In genomic region chr17:19718613-19719364, GRCh38 we compare ENCODE assay signal across 12 cellular contexts. TPM values are rescaled to one million over a fixed set of nuclear protein-coding genes. Genes with fewer than 3 reads are reported as not detected.
A peak's percentile ranks its signal among the peaks of the same experiment; 100 is the strongest.
DNase-seq lines count a peak whose midpoint lies in the region; ATAC-seq and TF ChIP-seq lines count a peak whose summit lies in the region.
"Had no signal": no experiment of that assay in that cellular context is flagged by ENCODE, and none has a peak within 500 bp of the region (broad histone marks: within the 10 kb centered on the region; RNA-seq: fewer than 3 reads in every experiment).

No MANE protein-coding gene starts in this region.

- H3K9me3 Mint-ChIP-seq in natural killer cell treated with Interleukin-12 subunit alpha and Interleukin-12 subunit beta and Interleukin-15 and Interleukin-18, amount 100 ng/mL, for 72 hours, result no peaks in the 10 kb centered on the region
- no peaks in the 10 kb centered on the region for H3K9me3 Mint-ChIP-seq in natural killer cell

- no peaks in the 10 kb centered on the region for H3K27me3 Mint-ChIP-seq in natural killer cell treated with Interleukin-12 subunit alpha and Interleukin-12 subunit beta and Interleukin-15 and Interleukin-18, amount 100 ng/mL, for 72 hours
- H3K27me3 Mint-ChIP-seq in natural killer cell (ENCODE audit: low read depth in 2 of 2) (no peaks in the 10 kb centered on the region), T-helper 17 cell (no peaks in the 10 kb centered on the region)

- CTCF ChIA-PET in RWPE1 (lab: Yijun Ruan, JAX), result interaction anchor here (0.6 to 2.4 kb wide), 14 partner anchors 9 to 205 kb away, joined by 3 to 16 read pairs (median 4); partner anchors contain the start of gene ALDH3A1

- intact Hi-C loops in natural killer cell (cut with micrococcal nuclease), result no loop called here

- POLR2A ChIA-PET in RWPE1 (lab: Yijun Ruan, JAX; ENCODE audit: low non-redundant PET), result interaction anchor here (0.7 to 1.0 kb wide), 2 partner anchors 9 to 42 kb away, joined by 3 to 5 read pairs; no protein-coding TSS in a partner anchor

- no peaks in the 10 kb centered on the region for H3K36me3 Mint-ChIP-seq in natural killer cell treated with Interleukin-12 subunit alpha and Interleukin-12 subunit beta and Interleukin-15 and Interleukin-18, amount 100 ng/mL, for 72 hours
- H3K36me3 Mint-ChIP-seq in natural killer cell (no peaks in the 10 kb centered on the region), T-helper 17 cell (ENCODE audit: low read depth) (no peaks in the 10 kb centered on the region)

- no peaks in the 10 kb centered on the region for H3K4me1 Mint-ChIP-seq in natural killer cell treated with Interleukin-12 subunit alpha and Interleukin-12 subunit beta and Interleukin-15 and Interleukin-18, amount 100 ng/mL, for 72 hours (ENCODE audit: low read depth in 2 of 2)
- no peaks in the 10 kb centered on the region for H3K4me1 Mint-ChIP-seq in natural killer cell
- peaks cover 3% of the 10 kb centered on the region for H3K4me1 Mint-ChIP-seq in T-helper 17 cell

- ATAC-seq in natural killer cell treated with Interleukin-12 subunit alpha and Interleukin-12 subunit beta and Interleukin-15 and Interleukin-18, amount 100 ng/mL, for 72 hours, result no peak
- ATAC-seq in natural killer cell, result no peak
- no peak for ATAC-seq in GM19035 (IDR thresholded peaks at IDR 0.05; ENCODE audit: unreplicated experiment)
- ATAC-seq in T-helper 17 cell, result no peak

- H3K4me3 Mint-ChIP-seq in natural killer cell treated with Interleukin-12 subunit alpha and Interleukin-12 subunit beta and Interleukin-15 and Interleukin-18, amount 100 ng/mL, for 72 hours, result no peak overlapping the region
- H3K4me3 Mint-ChIP-seq in natural killer cell (no peak overlapping the region), T-helper 17 cell (no peak overlapping the region)

- no peaks in the 10 kb centered on the region for H3K9me3 ChIP-seq in T-helper 17 cell (ENCODE audit: control insufficient read depth, low read length, poor library complexity, severe bottlenecking)
- H3K9me3 ChIP-seq: prostate gland had no signal

- no peak overlapping the region for H3K27ac Mint-ChIP-seq in natural killer cell treated with Interleukin-12 subunit alpha and Interleukin-12 subunit beta and Interleukin-15 and Interleukin-18, amount 100 ng/mL, for 72 hours
- H3K27ac Mint-ChIP-seq in natural killer cell (no peak overlapping the region), T-helper 17 cell (no peak overlapping the region)

- peak overlapping the region; percentile 98 for H3K27ac ChIP-seq in RWPE1
- H3K27ac ChIP-seq: C4-2B, KMS-11, prostate gland had no signal

- TF ChIP-seq CTCF in natural killer cell (IDR thresholded peaks at IDR 0.05) (no peak), RWPE1 (conservative IDR thresholded peaks at IDR 0.05; ENCODE audit: low read depth) (no peak)

- peak; percentile 58 for DNase-seq in natural killer cell treated with Interleukin-12 subunit alpha and Interleukin-12 subunit beta and Interleukin-15 and Interleukin-18, amount 100 ng/mL, for 72 hours (ENCODE audit: low spot score)
- DNase-seq in natural killer cell (no peak), RWPE1 (ENCODE audit: low spot score) (no peak), glomerular visceral epithelial cell (ENCODE audit: extremely low spot score) (peak; percentile 47), Kasumi-1 (lab: John Stamatoyannopoulos, UW) (no peak), T-helper 17 cell (no peak)
- DNase-seq in central memory CD4-positive, alpha-beta T cell, result no peak
- DNase-seq: T1000 had no signal

RNA-seq across cellular contexts. Expression of gene SLC47A2, which starts 2.4 kb away (rescaled TPM):
- total RNA-seq in natural killer cell treated with Interleukin-12 subunit alpha and Interleukin-12 subunit beta and Interleukin-15 and Interleukin-18, amount 100 ng/mL, for 72 hours, result not detected
- total RNA-seq in natural killer cell, result not detected
- total RNA-seq in T-helper 17 cell, result not detected
- total RNA-seq: prostate gland had no signal

RNA-seq across cellular contexts. Expression of gene ALDH3A1, which starts 29.3 kb away (rescaled TPM):
- not detected for total RNA-seq in natural killer cell treated with Interleukin-12 subunit alpha and Interleukin-12 subunit beta and Interleukin-15 and Interleukin-18, amount 100 ng/mL, for 72 hours
- not detected for total RNA-seq in natural killer cell
- total RNA-seq in T-helper 17 cell, result not detected

Comparison
In these comparisons a context has a peak if more than half of its experiments do, and no peak if none do; other contexts are left out.
1. DNase-seq: peak in natural killer cell treated with Interleukin-12 subunit alpha and Interleukin-12 subunit beta and Interleukin-15 and Interleukin-18, amount 100 ng/mL, for 72 hours (single experiment) and glomerular visceral epithelial cell (single experiment); none in natural killer cell (single experiment), RWPE1 (single experiment), Kasumi-1 (0 of 2), T-helper 17 cell (0 of 3) and central memory CD4-positive, alpha-beta T cell (single experiment).